14 cellular contexts compared by ENCODE assay signal in the genomic region with DNA sequence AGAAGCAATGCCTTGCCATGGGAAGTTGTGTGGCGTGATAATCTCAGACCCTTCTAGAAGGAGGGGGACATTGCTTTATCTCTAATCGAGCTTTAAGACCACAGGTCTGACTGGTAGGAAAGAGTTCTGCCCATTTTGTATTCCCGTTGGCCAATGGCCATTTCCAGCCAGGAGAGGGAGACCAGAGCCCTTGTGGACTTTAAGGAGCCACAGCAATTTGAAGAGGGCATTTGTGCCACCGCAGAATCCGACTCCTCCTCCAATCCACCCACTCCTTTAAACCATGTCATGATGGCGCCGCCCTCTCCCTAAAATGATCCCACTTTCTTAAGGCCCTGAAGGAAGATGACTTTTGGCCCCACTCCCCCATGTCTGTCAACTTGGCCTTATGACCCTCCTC.
A peak's percentile ranks its signal among the peaks of the same experiment; 100 is the strongest.
DNase-seq lines count a peak whose midpoint lies in the region; FAIRE-seq and TF ChIP-seq lines count a peak whose summit lies in the region.
"Had no signal": no experiment of that assay in that cellular context is flagged by ENCODE, and none has a peak within 500 bp of the region (broad histone marks: within the 10 kb centered on the region; RNA-seq: fewer than 3 reads in every experiment).

No MANE protein-coding gene starts in this region.

- H2AK5ac ChIP-seq in mesendoderm (ENCODE audit: low read length): no peak overlapping the region

- no peak overlapping the region for H2BK120ac ChIP-seq in mesendoderm (ENCODE audit: low read depth, low read length)

- H2BK15ac ChIP-seq in mesendoderm (replicated peaks; ENCODE audit: low read depth): no peak overlapping the region

- H3K9ac ChIP-seq in BLaER1 (no peak overlapping the region), OCI-LY1 (ENCODE audit: low read length) (no peak overlapping the region), mesendoderm (ENCODE audit: low read length) (no peak overlapping the region)

- no peak overlapping the region for H2BK5ac ChIP-seq in mesendoderm (ENCODE audit: low read length)

- no peaks in the 10 kb centered on the region for H3K9me3 ChIP-seq in BLaER1
- H3K9me3 ChIP-seq in OCI-LY1 (ENCODE audit: low read length): no peaks in the 10 kb centered on the region
- H3K9me3 ChIP-seq in small intestine (ENCODE audit: control insufficient read depth, low read depth): peaks cover 1% of the 10 kb centered on the region

- H4K20me1 ChIP-seq in BLaER1 (no peaks in the 10 kb centered on the region), OCI-LY1 (ENCODE audit: insufficient read depth, low read length) (no peaks in the 10 kb centered on the region)

- H3K79me2 ChIP-seq in OCI-LY1 (ENCODE audit: insufficient read depth, low read length): no peaks in the 10 kb centered on the region
- H3K79me2 ChIP-seq in mesendoderm (ENCODE audit: control insufficient read depth, insufficient read depth, low read length): no peaks in the 10 kb centered on the region

- no peak overlapping the region for H3K23ac ChIP-seq in mesendoderm (ENCODE audit: low read length)

- H3K36me3 ChIP-seq in BLaER1 (no peaks in the 10 kb centered on the region), OCI-LY1 (ENCODE audit: insufficient read depth, low read length) (no peaks in the 10 kb centered on the region), mesendoderm (ENCODE audit: control insufficient read depth, insufficient read depth, low read length) (no peaks in the 10 kb centered on the region), small intestine (ENCODE audit: control insufficient read depth in 2 of 2, insufficient read depth in 2 of 2, low read length in 2 of 2) (no peaks in the 10 kb centered on the region)

- no peaks in the 10 kb centered on the region for H3K79me1 ChIP-seq in mesendoderm (ENCODE audit: low read length)

- H3F3A ChIP-seq in OCI-LY1 (ENCODE audit: insufficient read depth, low read length): no peaks in the 10 kb centered on the region

- H4K5ac ChIP-seq in mesendoderm (ENCODE audit: low read length): no peak overlapping the region

- no peak overlapping the region for H3K18ac ChIP-seq in mesendoderm (ENCODE audit: low read length)

- no peak overlapping the region for H3K4ac ChIP-seq in mesendoderm (ENCODE audit: low read depth, low read length)

- H3K4me3 ChIP-seq in BLaER1: no peak overlapping the region
- no peak overlapping the region for H3K4me3 ChIP-seq in OCI-LY1 (ENCODE audit: low read depth, low read length, poor library complexity, severe bottlenecking)
- no peak overlapping the region for H3K4me3 ChIP-seq in mesendoderm (ENCODE audit: low read length)
- H3K4me3 ChIP-seq in small intestine (ENCODE audit: low read depth in 1 of 2, low read length in 2 of 2): no peak overlapping the region

- H2AFZ ChIP-seq in OCI-LY1 (ENCODE audit: low read length): no peak overlapping the region

- peak overlapping the region; percentile 1; the same call in 1 of the 2 replicates for H3K27ac ChIP-seq in BLaER1
- no peak overlapping the region for H3K27ac ChIP-seq in OCI-LY1 (ENCODE audit: low read depth, low read length, poor library complexity, severe bottlenecking)
- H3K27ac ChIP-seq in mesendoderm (ENCODE audit: low read depth, low read length): no peak overlapping the region
- H3K27ac ChIP-seq in small intestine (ENCODE audit: low read depth in 1 of 2, low read length in 1 of 2): no peak overlapping the region

- no peak overlapping the region for H3K56ac ChIP-seq in mesendoderm (ENCODE audit: low read length)

- H3K4me1 ChIP-seq in BLaER1 (peaks cover 90% of the 10 kb centered on the region), OCI-LY1 (ENCODE audit: insufficient read depth, low read length, severe bottlenecking) (peaks cover 48% of the 10 kb centered on the region), mesendoderm (ENCODE audit: control insufficient read depth, low read depth, low read length) (no peaks in the 10 kb centered on the region), small intestine (ENCODE audit: control insufficient read depth in 2 of 2, insufficient read depth in 1 of 2, low read depth in 1 of 2, low read length in 1 of 2) (no peaks in the 10 kb centered on the region)

- no peaks in the 10 kb centered on the region for H3K9me2 ChIP-seq in OCI-LY1 (ENCODE audit: low read depth, low read length)

- peak; percentile 11; the same call in 1 of the 2 replicates for TF ChIP-seq CTCF in OCI-LY1 (IDR thresholded peaks at IDR 0.05; ENCODE audit: low read length)

- H3K4me2 ChIP-seq in BLaER1 (peak overlapping the region; percentile 68), OCI-LY1 (ENCODE audit: low read length) (no peak overlapping the region), mesendoderm (ENCODE audit: low read length) (no peak overlapping the region)

- DNase-seq in DMS53 (lab: John Stamatoyannopoulos, UW) (peak; percentile 54), mesendoderm (peak; percentile 29), small intestine (no peak), SK-N-DZ (ENCODE audit: low spot score) (no peak)
- DNase-seq in stimulated activated naive CD4-positive, alpha-beta T cell treated with Interleukin-2 at 50 U/mL for 16 hours (lab: John Stamatoyannopoulos, UW): no peak
- DNase-seq: CD4-positive, CD25-positive, alpha-beta regulatory T cell; DMS79; EL; GDM1 had no signal

- WGBS in mesendoderm (ENCODE audit: extremely low coverage, insufficient coverage, low lambda C conversion rate): no CpG with 5 or more reads among the region's 7 CpGs
- 82 to 88% (median 87%) methylated on average over 7 of the region's 7 CpGs for WGBS in small intestine, 3 donors

- H4K8ac ChIP-seq in mesendoderm (ENCODE audit: low read depth, low read length): no peak overlapping the region

- no peak for FAIRE-seq in small intestine (lab: Jason Lieb, UNC)
- FAIRE-seq: GM12892, HepG2, HTR-8/SVneo had no signal

- H3K27me3 ChIP-seq in BLaER1: no peaks in the 10 kb centered on the region
- H3K27me3 ChIP-seq in OCI-LY1 (ENCODE audit: insufficient read depth, low read length): no peaks in the 10 kb centered on the region
- H3K27me3 ChIP-seq in mesendoderm (ENCODE audit: insufficient read depth, low read length, poor library complexity): no peaks in the 10 kb centered on the region
- no peaks in the 10 kb centered on the region for H3K27me3 ChIP-seq in small intestine (ENCODE audit: control insufficient read depth in 2 of 2, insufficient read depth in 2 of 2, low read length in 2 of 2)

Comparison
In these comparisons a context has a peak if more than half of its experiments do, and no peak if none do; other contexts are left out.
1. DNase-seq: peak in DMS53 (single experiment) and mesendoderm (single experiment); none in small intestine (single experiment), SK-N-DZ (single experiment) and stimulated activated naive CD4-positive, alpha-beta T cell treated with Interleukin-2 at 50 U/mL for 16 hours (single experiment).